ENCODE assay signal across 1 cellular context in genomic region chr2:233503481-233503880, GRCh38.
TF ChIP-seq lines count a peak whose summit lies in the region.

No MANE protein-coding gene starts in this region.

TF ChIP-seq in IMR-90, 13 proteins besides CTCF, POLR2A, EP300 and RAD21 (continued from another document):
- TF ChIP-seq ELK1 (IDR thresholded peaks at IDR 0.05; ENCODE audit: borderline replicate concordance, low read depth, low read length), result no peak
TF ChIP-seq in IMR-90: peak in this region for 1.
